ENCODE assay signal across 11 cellular contexts in the genomic region with DNA sequence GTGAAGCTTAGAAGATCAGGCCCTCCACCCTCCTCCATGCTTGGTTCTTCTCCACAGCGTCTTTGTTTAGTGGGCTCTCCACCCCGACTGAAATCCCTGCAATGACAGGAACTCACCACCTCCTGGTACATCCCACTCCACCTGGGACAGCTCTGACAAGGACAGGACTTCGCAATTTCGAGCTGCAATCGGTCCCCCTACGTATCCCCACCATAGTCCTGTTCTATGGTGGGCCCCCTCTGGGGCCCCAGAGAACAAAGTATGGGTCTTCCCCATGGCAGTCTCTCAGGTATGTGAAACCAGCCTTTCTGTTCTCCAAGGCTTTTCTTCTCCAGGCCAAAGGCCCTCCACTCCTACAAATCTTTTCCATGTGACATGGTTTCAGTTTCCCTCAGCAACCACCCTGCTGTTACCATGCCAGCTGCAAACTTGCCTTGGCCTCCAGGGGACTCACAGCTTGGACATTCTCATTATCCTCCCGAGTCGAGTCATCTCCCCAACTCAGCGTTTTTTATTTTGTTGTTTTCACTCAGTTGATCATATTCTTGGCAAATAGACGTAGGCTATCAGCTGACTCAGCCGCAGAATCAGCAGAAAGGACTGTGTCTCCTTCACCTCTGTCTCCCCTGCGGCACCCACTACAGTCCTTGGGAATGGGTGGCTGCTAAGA.
DNase-seq lines count a peak whose midpoint lies in the region; ATAC-seq and TF ChIP-seq lines count a peak whose summit lies in the region.
"Had no signal": no experiment of that assay in that cellular context is flagged by ENCODE, and none has a peak within 500 bp of the region (broad histone marks: within the 10 kb centered on the region; RNA-seq: fewer than 3 reads in every experiment).

No MANE protein-coding gene starts in this region.

- peak; percentile 7 for DNase-seq in MV-4-11 (lab: John Stamatoyannopoulos, UW)
- peak; percentile 64 for DNase-seq in coronary artery (ENCODE audit: low spot score)
- DNase-seq in mucosa of descending colon = peak in 1 of 3 donors; percentile 63
- no peak for DNase-seq in activated CD8-positive, alpha-beta T cell treated with anti-CD3 and anti-CD28 coated beads for 36 hours
- no peak for DNase-seq in stimulated activated CD4-positive, alpha-beta T cell treated with anti-CD3 and anti-CD28 coated beads, Interleukin-2, amount 100 ng/mL, for 48 hours
- DNase-seq: stimulated activated CD4-positive, alpha-beta T cell treated with anti-CD3 and anti-CD28 coated beads, Interleukin-4, amount 100 ng/mL, for 24 hours; WERI-Rb-1 had no signal

- TF ChIP-seq CTCF in coronary artery (IDR thresholded peaks at IDR 0.05) (no peak), mucosa of descending colon (IDR thresholded peaks at IDR 0.05) (no peak)
- no peak for TF ChIP-seq CTCF in activated CD8-positive, alpha-beta T cell treated with anti-CD3 and anti-CD28 coated beads for 36 hours (IDR thresholded peaks at IDR 0.05)

- CTCF ChIA-PET in activated CD8-positive, alpha-beta T cell treated with anti-CD3 and anti-CD28 coated beads for 36 hours (lab: Charles Lee) = no interaction called here

- no peaks in the 10 kb centered on the region for H4K20me1 ChIP-seq in BLaER1

- H3K4me1 ChIP-seq in BLaER1 (peaks cover 17% of the 10 kb centered on the region), mucosa of descending colon (ENCODE audit: low read depth) (peaks cover 6% of the 10 kb centered on the region)

- no peak overlapping the region for H3K27ac Mint-ChIP-seq in activated CD8-positive, alpha-beta T cell treated with anti-CD3 and anti-CD28 coated beads for 36 hours

- POLR2A ChIA-PET in activated CD8-positive, alpha-beta T cell treated with anti-CD3 and anti-CD28 coated beads for 36 hours (lab: Charles Lee) = interaction anchor here (0.8 kb wide), 1 partner anchor 487 kb away, joined by 4 read pairs; no protein-coding TSS in a partner anchor

- no peaks in the 10 kb centered on the region for H3K27me3 ChIP-seq in BLaER1

- no peaks in the 10 kb centered on the region for H3K9me3 Mint-ChIP-seq in activated CD8-positive, alpha-beta T cell treated with anti-CD3 and anti-CD28 coated beads for 36 hours

- no peaks in the 10 kb centered on the region for H3K4me1 Mint-ChIP-seq in activated CD8-positive, alpha-beta T cell treated with anti-CD3 and anti-CD28 coated beads for 36 hours (ENCODE audit: low read depth)

- H3K9me3 ChIP-seq in BLaER1 (no peaks in the 10 kb centered on the region), mucosa of descending colon (peaks cover 6% of the 10 kb centered on the region)

- H3K27me3 Mint-ChIP-seq in activated CD8-positive, alpha-beta T cell treated with anti-CD3 and anti-CD28 coated beads for 36 hours = peaks cover 7% of the 10 kb centered on the region

- H3K4me3 ChIP-seq in BLaER1 = no peak overlapping the region
- H3K4me3 ChIP-seq in coronary artery = no peak overlapping the region
- H3K4me3 ChIP-seq in mucosa of descending colon = no peak overlapping the region

- no peak overlapping the region for H3K9ac ChIP-seq in BLaER1

- H3K4me2 ChIP-seq in BLaER1 = peak overlapping the region; percentile 55; the same call in 1 of the 2 replicates

- H3K27ac ChIP-seq in BLaER1 (no peak overlapping the region), coronary artery (no peak overlapping the region)
- H3K27ac ChIP-seq: HL-60, WERI-Rb-1 had no signal

- intact Hi-C loops in mucosa of descending colon (cut with DNase I, micrococcal nuclease) = no loop called here
- intact Hi-C loops in activated CD8-positive, alpha-beta T cell treated with anti-CD3 and anti-CD28 coated beads for 36 hours (cut with micrococcal nuclease) = no loop called here

- ATAC-seq in mucosa of descending colon (peak; percentile 67), HG03354 (IDR thresholded peaks at IDR 0.05; ENCODE audit: poor library complexity, severe bottlenecking, unreplicated experiment) (no peak), GM18909 (IDR thresholded peaks at IDR 0.05; ENCODE audit: poor library complexity, unreplicated experiment) (no peak)
- no peak for ATAC-seq in activated CD8-positive, alpha-beta T cell treated with anti-CD3 and anti-CD28 coated beads for 36 hours

- H3K36me3 ChIP-seq in BLaER1 (no peaks in the 10 kb centered on the region), mucosa of descending colon (ENCODE audit: low read depth) (no peaks in the 10 kb centered on the region)
- H3K36me3 ChIP-seq: WERI-Rb-1 had no signal

- H3K4me3 Mint-ChIP-seq in activated CD8-positive, alpha-beta T cell treated with anti-CD3 and anti-CD28 coated beads for 36 hours = no peak overlapping the region

- H3K36me3 Mint-ChIP-seq in activated CD8-positive, alpha-beta T cell treated with anti-CD3 and anti-CD28 coated beads for 36 hours (ENCODE audit: low read depth) = no peaks in the 10 kb centered on the region

Comparison
In these comparisons a context has a peak if more than half of its experiments do, and no peak if none do; other contexts are left out.
1. DNase-seq: peak in MV-4-11 (single experiment) and coronary artery (single experiment); none in activated CD8-positive, alpha-beta T cell treated with anti-CD3 and anti-CD28 coated beads for 36 hours (single experiment) and stimulated activated CD4-positive, alpha-beta T cell treated with anti-CD3 and anti-CD28 coated beads, Interleukin-2, amount 100 ng/mL, for 48 hours (0 of 2).